ENCODE assay signal across 21 cellular contexts in the genomic region with DNA sequence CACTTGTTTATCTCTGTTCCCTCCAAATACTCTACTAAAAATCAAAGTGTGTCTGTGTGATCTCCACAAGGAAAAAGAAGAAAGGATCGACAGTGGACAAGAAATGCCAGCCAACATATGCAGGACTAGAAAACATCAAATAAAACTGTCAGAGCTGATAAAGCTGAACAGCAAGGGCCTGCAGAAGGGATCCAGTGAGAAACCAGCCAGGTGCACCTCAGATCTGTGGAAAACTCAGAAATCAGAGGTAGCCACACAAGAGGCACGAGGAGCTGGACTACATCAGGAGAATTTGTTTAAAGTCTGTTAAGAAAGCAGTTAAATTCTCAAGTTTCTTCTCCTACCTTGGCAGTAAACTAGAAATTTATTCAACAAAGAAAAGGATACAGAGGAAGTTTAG.
"Had no signal": no experiment of that assay in that cellular context is flagged by ENCODE, and none has a peak within 500 bp of the region (broad histone marks: within the 10 kb centered on the region; RNA-seq: fewer than 3 reads in every experiment).

No MANE protein-coding gene starts in this region.

- H3K4me1 Mint-ChIP-seq: endodermal cell had no signal

- H3K27ac Mint-ChIP-seq: endodermal cell, mesothelial cell of epicardium had no signal

- H3K27ac ChIP-seq: coronary artery, dorsolateral prefrontal cortex, epithelial cell of prostate, foreskin keratinocyte, gastroesophageal sphincter, heart right ventricle, left lung, lower lobe of right lung had no signal

- H3K4me1 ChIP-seq: foreskin keratinocyte, gastroesophageal sphincter, heart right ventricle, left lung, lower lobe of right lung had no signal

- H3K9me3 Mint-ChIP-seq: endodermal cell, mesothelial cell of epicardium had no signal

- H3K36me3 ChIP-seq: gastroesophageal sphincter, heart right ventricle, left lung, lower lobe of right lung had no signal

- H3K4me3 ChIP-seq: coronary artery, dorsolateral prefrontal cortex, gastroesophageal sphincter, heart right ventricle, left lung, lower lobe of right lung, mucosa of descending colon had no signal

- H3K4me3 Mint-ChIP-seq: endodermal cell, mesothelial cell of epicardium had no signal

- ATAC-seq: esophagus mucosa, foreskin keratinocyte, gastroesophageal sphincter, heart right ventricle, left cardiac atrium, left lung, left ventricle myocardium superior, lower lobe of right lung, mucosa of descending colon had no signal

- H3K36me3 Mint-ChIP-seq: mesothelial cell of epicardium had no signal

- DNase-seq: dermis blood vessel endothelial cell; dorsolateral prefrontal cortex; effector CD4-positive, alpha-beta T cell; effector memory CD4-positive, alpha-beta T cell; endodermal cell; erythroblast; foreskin keratinocyte; head of caudate nucleus; heart right ventricle; hippocampal formation; left cardiac atrium; left lung; left ventricle myocardium superior; lower lobe of right lung; mesenchymal stem cell; mucosa of descending colon had no signal

- H3K9me3 ChIP-seq: gastroesophageal sphincter, heart right ventricle, left lung, lower lobe of right lung, mucosa of descending colon had no signal
